In genomic region chr17:41695134-41695661, GRCh38 we compare ENCODE assay signal across 13 cellular contexts. TPM values are rescaled to one million over a fixed set of nuclear protein-coding genes. Genes with fewer than 3 reads are reported as not detected.
DNase-seq lines count a peak whose midpoint lies in the region; ATAC-seq, FAIRE-seq and TF ChIP-seq lines count a peak whose summit lies in the region.
"Had no signal": no experiment of that assay in that cellular context is flagged by ENCODE, and none has a peak within 500 bp of the region (broad histone marks: within the 10 kb centered on the region; RNA-seq: fewer than 3 reads in every experiment).

No MANE protein-coding gene starts in this region.

- CTCF ChIA-PET in K562 (lab: Yijun Ruan, JAX; ENCODE audit: low intra/inter-chr PET ratio): no interaction called here

- no peak overlapping the region for H3K4me3 Mint-ChIP-seq in naive B cell

- peak overlapping the region in 4 of 6 donors; percentile 47 to 86 (median 72) for H3K27ac Mint-ChIP-seq in naive B cell

- H3K79me2 ChIP-seq in K562 (ENCODE audit: control insufficient read depth, insufficient read depth, low read length): peaks cover 12% of the 10 kb centered on the region

- no peak overlapping the region for H3K4me3 ChIP-seq in K562
- H3K4me3 ChIP-seq: testis had no signal

- FAIRE-seq in K562 (lab: Jason Lieb, UNC): no peak

- no peaks in the 10 kb centered on the region for H3K9me1 ChIP-seq in K562 (ENCODE audit: control insufficient read depth, insufficient read depth, low read length)

- peaks cover 44% of the 10 kb centered on the region for H3K36me3 ChIP-seq in K562 (ENCODE audit: control insufficient read depth, insufficient read depth, low read length)

- H4K20me1 ChIP-seq in K562 (replicated peaks; ENCODE audit: control insufficient read depth, insufficient read depth, low read length): peaks cover 6% of the 10 kb centered on the region

- H3K27me3 Mint-ChIP-seq in naive B cell: no peaks in the 10 kb centered on the region

- in situ Hi-C loops in K562 (cut with MboI): no loop called here

- peak overlapping the region; percentile 37; the same call in 2 of the 3 replicates for H3K27ac ChIP-seq in K562 (ENCODE audit: extremely low read depth, low read depth, low read length)
- H3K27ac ChIP-seq: testis had no signal

- peaks cover 6 to 25% of the 10 kb centered on the region in 2 experiments; a peak in 3 of 5 replicates for H3K4me1 ChIP-seq in K562 (replicated peaks in 1 of 2; ENCODE audit: control insufficient read depth in 2 of 2, insufficient read depth in 2 of 2, low read length in 2 of 2)

- no peak; the same call in 1 of the 2 replicates for TF ChIP-seq POLR2A in K562 (conservative IDR thresholded peaks at IDR 0.05)

- peaks cover 0 to 10% of the 10 kb centered on the region in 2 donors for H3K36me3 Mint-ChIP-seq in naive B cell

- H3K4me2 ChIP-seq in K562 (ENCODE audit: insufficient read depth, low read length): no peak overlapping the region

- intact Hi-C loops in K562 (cut with micrococcal nuclease): no loop called here

- no peak overlapping the region for H3K9ac ChIP-seq in K562 (ENCODE audit: insufficient read depth in 1 of 2, low read depth in 2 of 2, low read length in 2 of 2)

- H3K4me1 Mint-ChIP-seq in naive B cell: peaks cover 18 to 37% (median 35%) of the 10 kb centered on the region in 3 donors

- peak; percentile 6 for ATAC-seq in K562
- ATAC-seq in naive B cell (ENCODE audit: low read depth in 2 of 2): no peak

- no peak for TF ChIP-seq RAD21 in K562 (CRISPR knock-in tag; conservative IDR thresholded peaks at IDR 0.05 in 1 of 2, IDR thresholded peaks at IDR 0.05 in 1 of 2)

- no peaks in the 10 kb centered on the region for H3K9me3 ChIP-seq in K562 (replicated peaks; ENCODE audit: control insufficient read depth, insufficient read depth, low read depth, low read length)
- H3K9me3 ChIP-seq: testis had no signal

- no peaks in the 10 kb centered on the region for H3K9me3 Mint-ChIP-seq in naive B cell

- TF ChIP-seq CTCF in GM12872 (IDR thresholded peaks at IDR 0.05; ENCODE audit: insufficient read depth, low read depth, low read length) (0 out of 3 replicates have a peak, but pooled peaks have one; percentile 1), K562 (IDR thresholded peaks at IDR 0.05 in 2 of 3, conservative IDR thresholded peaks at IDR 0.05 in 1 of 3; ENCODE audit: insufficient read depth in 2 of 3, low read depth in 1 of 3, low read length in 3 of 3) (no peak)

- DNase-seq in NCI-H2029 (lab: John Stamatoyannopoulos, UW) (peak; percentile 22), NCI-H2029 treated with DMSO at 0.1 percent for 48 hours (lab: John Stamatoyannopoulos, UW) (no peak), K562 (ENCODE audit: extremely low read depth in 1 of 4, low spot score in 3 of 4) (no peak), naive B cell (no peak), middle frontal gyrus (ENCODE audit: extremely low spot score, low spot score) (no peak), GM19238 (ENCODE audit: insufficient read length, low spot score) (no peak), HUDEP-2 (lab: John Stamatoyannopoulos, UW; ENCODE audit: unreplicated experiment in 76 of 76) (no peak)
- DNase-seq: cortex of kidney, T1000 had no signal

- no peak overlapping the region for H2AFZ ChIP-seq in K562 (ENCODE audit: low read depth, low read length)

- 68% methylated on average over 7 of the region's 7 CpGs for WGBS in K562 (ENCODE audit: insufficient coverage, low coverage, missing lambda C conversion rate)

- POLR2A ChIA-PET in K562 (lab: Yijun Ruan, JAX): interaction anchor here (0.6 to 1.8 kb wide), 4 partner anchors 13 to 1673 kb away, joined by 3 to 24 read pairs (median 4); no protein-coding TSS in a partner anchor

- no peaks in the 10 kb centered on the region for H3K27me3 ChIP-seq in K562 (ENCODE audit: control insufficient read depth in 2 of 2, insufficient read depth in 2 of 2, low read length in 2 of 2)
- H3K27me3 ChIP-seq: testis had no signal

- BruUV-seq in K562 (replicated peaks; lab: Mats Ljungman, UMichigan): no TSS peak

- no peak for TF ChIP-seq EP300 in K562 (IDR thresholded peaks at IDR 0.05; ENCODE audit: low read length)

TF ChIP-seq in K562, 482 proteins besides CTCF, POLR2A, EP300 and RAD21:
- TF ChIP-seq ZNF3 (CRISPR knock-in tag; IDR thresholded peaks at IDR 0.05) (0 out of 2 replicates have a peak, but pooled peaks have one; percentile 30), ZNF280B (CRISPR knock-in tag; IDR thresholded peaks at IDR 0.05) (no peak)

RNA-seq across cellular contexts. Expression of gene EIF1, which starts 6.5 kb away (rescaled TPM):
- 298 and 342 TPM in 2 replicates for total RNA-seq in K562 (2011; cell fraction: chromatin; rRNA removed; ENCODE audit: low replicate concordance)
- 197 and 220 TPM in 2 replicates for total RNA-seq in K562 (2011; cell fraction: nucleolus; rRNA removed)
- 315 and 402 TPM in 2 replicates for total RNA-seq in K562 (2011; cell fraction: nucleoplasm; rRNA removed)
- total RNA-seq in K562 (2014; rRNA removed) (81.3 and 85.7 TPM in 2 replicates), K562 (2014; rRNA removed; fragmentation: Illumina TruSeq; extraction: Trizol) (95.4 and 115 TPM in 2 replicates), K562 (2015; rRNA removed; fragmentation: Illumina TruSeq; extraction: Trizol) (67.0 and 77.8 TPM in 2 replicates), K562 (2021) (880 and 965 TPM in 2 replicates)
- polyA plus RNA-seq in K562 (2011; rRNA removed) (255 and 320 TPM in 2 replicates), K562 (2014; fragmentation: Illumina TruSeq; extraction: Trizol) (612 and 683 TPM in 2 replicates), K562 (2014; fragmentation: Nextera tagmentation; extraction: Ambion mirVana) (1,000 to 10,000 TPM; 1,018 to 1,204 TPM), K562 (2014; rRNA removed) (236 and 297 TPM in 2 replicates), naive B cell (ENCODE audit: low read depth in 6 of 6) (1,000 to 10,000 TPM; 1,122 to 1,685 (median 1,504) TPM)
- polyA plus RNA-seq in K562 (2011; cell fraction: cytosol; rRNA removed): 104 and 119 TPM in 2 replicates
- polyA plus RNA-seq in K562 (2011; cell fraction: nucleus; rRNA removed): 247 and 265 TPM in 2 replicates
- 675 and 2,132 TPM in 2 replicates for polyA plus RNA-seq in K562 (2012)
- 97.5 and 123 TPM in 2 replicates for polyA minus RNA-seq in K562 (2011; rRNA and poly(A)+ RNA removed)
- 123 and 125 TPM in 2 replicates for polyA minus RNA-seq in K562 (2011; cell fraction: cytosol; rRNA and poly(A)+ RNA removed)
- polyA minus RNA-seq in K562 (2011; cell fraction: nucleus; rRNA and poly(A)+ RNA removed): 139 and 151 TPM in 2 replicates

RNA-seq across cellular contexts. Expression of gene GAST, which starts 16.9 kb away (rescaled TPM):
- total RNA-seq in K562 (2011; cell fraction: chromatin; rRNA removed; ENCODE audit: low replicate concordance): not detected in 2 replicates
- total RNA-seq in K562 (2011; cell fraction: nucleolus; rRNA removed): not detected in 2 replicates
- total RNA-seq in K562 (2011; cell fraction: nucleoplasm; rRNA removed): not detected in 2 replicates
- not detected in 2 replicates for total RNA-seq in K562 (2014; rRNA removed)
- not detected in 2 replicates for total RNA-seq in K562 (2014; rRNA removed; fragmentation: Illumina TruSeq; extraction: Trizol)
- not detected in 2 replicates for total RNA-seq in K562 (2015; rRNA removed; fragmentation: Illumina TruSeq; extraction: Trizol)
- not detected in 2 replicates for total RNA-seq in K562 (2021)
- polyA plus RNA-seq in K562 (2011; rRNA removed): not detected in 2 replicates
- not detected in 2 replicates for polyA plus RNA-seq in K562 (2011; cell fraction: cytosol; rRNA removed)
- not detected in 2 replicates for polyA plus RNA-seq in K562 (2011; cell fraction: nucleus; rRNA removed)
- polyA plus RNA-seq in K562 (2012): not detected in 2 replicates
- polyA plus RNA-seq in K562 (2014; fragmentation: Illumina TruSeq; extraction: Trizol): not detected in 2 replicates
- polyA plus RNA-seq in K562 (2014; fragmentation: Nextera tagmentation; extraction: Ambion mirVana): not detected
- polyA plus RNA-seq in K562 (2014; rRNA removed): not detected in 2 replicates
- polyA minus RNA-seq in K562 (2011; rRNA and poly(A)+ RNA removed): not detected in 2 replicates
- not detected in 2 replicates for polyA minus RNA-seq in K562 (2011; cell fraction: cytosol; rRNA and poly(A)+ RNA removed)
- not detected in 2 replicates for polyA minus RNA-seq in K562 (2011; cell fraction: nucleus; rRNA and poly(A)+ RNA removed)
- polyA plus RNA-seq in naive B cell (ENCODE audit: low read depth in 6 of 6): not detected
- total RNA-seq: A172, lung microvascular endothelial cell, testis had no signal

RNA-seq across cellular contexts. Expression of gene HAP1, which starts 39.2 kb away (rescaled TPM):
- total RNA-seq in K562 (2011; cell fraction: chromatin; rRNA removed; ENCODE audit: low replicate concordance): 0.09 TPM in 1 of 2 replicates, not detected in the other
- not detected in 2 replicates for total RNA-seq in K562 (2011; cell fraction: nucleolus; rRNA removed)
- total RNA-seq in K562 (2011; cell fraction: nucleoplasm; rRNA removed): not detected in 2 replicates
- total RNA-seq in K562 (2014; rRNA removed) (under 0.01 TPM in 1 of 2 replicates, not detected in the other), K562 (2014; rRNA removed; fragmentation: Illumina TruSeq; extraction: Trizol) (not detected in 2 replicates), K562 (2015; rRNA removed; fragmentation: Illumina TruSeq; extraction: Trizol) (0.04 TPM in 1 of 2 replicates, not detected in the other), K562 (2021) (0.09 TPM in 1 of 2 replicates, not detected in the other)
- polyA plus RNA-seq in K562 (2011; rRNA removed) (not detected in 2 replicates), K562 (2014; fragmentation: Illumina TruSeq; extraction: Trizol) (not detected in 2 replicates), K562 (2014; fragmentation: Nextera tagmentation; extraction: Ambion mirVana) (not detected), K562 (2014; rRNA removed) (not detected in 2 replicates), naive B cell (ENCODE audit: low read depth in 6 of 6) (not detected)
- 0.04 TPM in 1 of 2 replicates, not detected in the other for polyA plus RNA-seq in K562 (2011; cell fraction: cytosol; rRNA removed)
- 0.07 and 0.15 TPM in 2 replicates for polyA plus RNA-seq in K562 (2011; cell fraction: nucleus; rRNA removed)
- polyA plus RNA-seq in K562 (2012): 0.04 TPM in 1 of 2 replicates, not detected in the other
- polyA minus RNA-seq in K562 (2011; rRNA and poly(A)+ RNA removed): not detected in 2 replicates
- not detected in 2 replicates for polyA minus RNA-seq in K562 (2011; cell fraction: cytosol; rRNA and poly(A)+ RNA removed)
- polyA minus RNA-seq in K562 (2011; cell fraction: nucleus; rRNA and poly(A)+ RNA removed): not detected in 2 replicates
